8 cellular contexts compared by ENCODE assay signal in the genomic region with DNA sequence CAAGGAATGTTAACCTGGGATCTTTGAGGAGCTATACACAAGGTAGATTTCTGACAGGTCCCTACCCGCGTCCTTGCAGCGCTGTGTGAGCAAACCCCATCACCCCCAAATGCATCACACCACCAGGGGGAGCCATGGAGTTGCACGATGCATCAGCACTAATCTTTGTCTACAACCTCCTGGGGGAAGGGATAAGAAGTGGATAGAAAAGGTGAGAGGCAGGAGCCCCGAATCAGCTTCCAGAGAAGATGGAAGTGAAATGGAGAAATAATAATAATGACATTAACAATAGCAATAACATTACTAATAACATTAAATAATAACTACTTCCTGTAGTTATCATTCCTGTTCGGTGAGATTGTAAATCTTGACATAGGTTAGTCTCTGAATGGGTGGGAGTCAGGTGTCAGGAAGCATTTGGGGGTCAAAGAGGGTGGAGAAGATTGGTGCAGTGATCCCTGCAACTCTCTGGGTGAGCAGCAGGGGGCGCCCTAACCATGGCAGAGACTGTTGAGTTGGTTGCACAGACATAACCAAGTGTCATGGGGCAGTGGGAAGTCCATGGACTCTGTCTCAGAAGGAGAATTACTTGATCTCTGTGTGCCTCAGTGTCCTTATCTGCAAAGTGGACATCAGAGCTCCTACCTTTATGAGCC. TPM values are rescaled to one million over a fixed set of nuclear protein-coding genes. Genes with fewer than 3 reads are reported as not detected.
DNase-seq lines count a peak whose midpoint lies in the region; ATAC-seq and TF ChIP-seq lines count a peak whose summit lies in the region.

No MANE protein-coding gene starts in this region.

- POLR2A ChIA-PET in WTC11 (lab: Charles Lee), result no interaction called here

- peaks cover 6% of the 10 kb centered on the region for H3K27me3 Mint-ChIP-seq in WTC11 (ENCODE audit: low read depth)

- in situ Hi-C loops in G401 (cut with HindIII; ENCODE audit: low sequenced_read_pairs), result no loop called here

- H3K9me3 ChIP-seq in right lobe of liver, result no peaks in the 10 kb centered on the region

- H3K4me3 ChIP-seq in LNCaP clone FGC (ENCODE audit: low read depth, low read length), result no peak overlapping the region
- H3K4me3 ChIP-seq in cardiac fibroblast (replicated peaks in 1 of 2; ENCODE audit: low read depth in 2 of 2, low read length in 2 of 2), result no peak overlapping the region
- no peak overlapping the region for H3K4me3 ChIP-seq in right lobe of liver

- H3K4me1 Mint-ChIP-seq in WTC11, result peaks cover 11% of the 10 kb centered on the region

- H3K27ac Mint-ChIP-seq in WTC11, result no peak overlapping the region; the same call in 1 of the 2 replicates

- TF ChIP-seq POLR2A in right lobe of liver (IDR thresholded peaks at IDR 0.05), result no peak

- intact Hi-C loops in right lobe of liver (cut with DNase I), result no loop called here

- no peaks in the 10 kb centered on the region for H3K36me3 ChIP-seq in right lobe of liver

- TF ChIP-seq CTCF in LNCaP clone FGC (IDR thresholded peaks at IDR 0.05; ENCODE audit: control insufficient read depth, extremely low read depth, insufficient read depth), result peak; percentile 94
- peak; percentile 96 for TF ChIP-seq CTCF in WTC11 (IDR thresholded peaks at IDR 0.05)
- TF ChIP-seq CTCF in cardiac fibroblast (IDR thresholded peaks at IDR 0.05; ENCODE audit: low read depth, low read length), result peak; percentile 79
- TF ChIP-seq CTCF in right lobe of liver (IDR thresholded peaks at IDR 0.05), result peak; percentile 32 to 64 (median 52)

- ATAC-seq in WTC11 (peak; percentile 92), right lobe of liver (peak; percentile 58 to 82 (median 61)), HG03097 (IDR thresholded peaks at IDR 0.05; ENCODE audit: low FRiP score, unreplicated experiment) (no peak), HG02763 (IDR thresholded peaks at IDR 0.05; ENCODE audit: unreplicated experiment) (no peak)

- CTCF ChIA-PET in WTC11 (lab: Charles Lee), result interaction anchor here (0.5 to 3.8 kb wide), 47 partner anchors 8 to 535 kb away, joined by 3 to 85 read pairs (median 4); a partner anchor contains a TSS

- H3K36me3 Mint-ChIP-seq in WTC11, result no peaks in the 10 kb centered on the region

- no peaks in the 10 kb centered on the region for H3K4me1 ChIP-seq in right lobe of liver

- H3K4me3 Mint-ChIP-seq in WTC11, result no peak overlapping the region

- DNase-seq in G401 (ENCODE audit: low spot score), result peak; percentile 36
- no peak for DNase-seq in LNCaP clone FGC (ENCODE audit: low read depth)
- peak; percentile 93 for DNase-seq in WTC11 (ENCODE audit: low spot score)
- DNase-seq in cardiac fibroblast (ENCODE audit: low read depth in 2 of 2), result peak; percentile 32 to 47
- peak in 1 of 3 donors; percentile 53 for DNase-seq in right lobe of liver
- peak; percentile 75 for DNase-seq in stimulated activated CD8-positive, alpha-beta memory T cell treated with anti-CD3 and anti-CD28 coated beads, Interleukin-4, amount 100 ng/mL, for 24 hours (ENCODE audit: low read depth)

- no peaks in the 10 kb centered on the region for H3K27me3 ChIP-seq in right lobe of liver

- WGBS in right lobe of liver (ENCODE audit: insufficient coverage, low coverage, low lambda C conversion rate, missing lambda C conversion rate), result 31% methylated on average over 7 of the region's 7 CpGs

- H3K9me3 Mint-ChIP-seq in WTC11, result peaks cover 3% of the 10 kb centered on the region; the same call in 1 of the 2 replicates

- H3K27ac ChIP-seq in right lobe of liver, result no peak overlapping the region

TF ChIP-seq in WTC11, 78 proteins besides CTCF, POLR2A, EP300 and RAD21:
- TF ChIP-seq ZNF671 (CRISPR knock-in tag; IDR thresholded peaks at IDR 0.05) (no peak), NFE2L1 (CRISPR knock-in tag; IDR thresholded peaks at IDR 0.05) (peak; percentile 72; the same call in 1 of the 2 replicates)

RNA-seq across cellular contexts. Expression of a gene that starts 16.5 kb away (rescaled TPM):
- not detected in 2 replicates for total RNA-seq in G401 (2014; rRNA removed; shearing (Covaris generic))
- total RNA-seq in WTC11 (2021) (not detected in 3 replicates), right lobe of liver (1 to 10 TPM; 2.4 to 7.3 (median 3.9) TPM)

RNA-seq across cellular contexts. Expression of a gene that starts 33.9 kb away (rescaled TPM):
- not detected in 2 replicates for total RNA-seq in G401 (2014; rRNA removed; shearing (Covaris generic))
- total RNA-seq in WTC11 (2021) (not detected in 3 replicates), right lobe of liver (1 to 10 TPM; 3.8 to 7.9 (median 4.1) TPM)

RNA-seq across cellular contexts. Expression of a gene that starts 50.4 kb away (rescaled TPM):
- 10.1 and 16.8 TPM in 2 replicates for total RNA-seq in G401 (2014; rRNA removed; shearing (Covaris generic))
- total RNA-seq in WTC11 (2021) (8.6 to 10.3 TPM (median 8.9 TPM) in 3 replicates), right lobe of liver (1 to 10 TPM; 3.3 to 6.4 (median 3.9) TPM)

Comparison
In these comparisons a context has a peak if more than half of its experiments do, and no peak if none do; other contexts are left out.
1. ATAC-seq: peak in WTC11 (single experiment) and right lobe of liver (4 of 4); none in HG03097 (single experiment) and HG02763 (single experiment).
2. Peak in every context shown above with its lines, with median percentiles within 50 percentile points of each other: CTCF ChIP-seq.